In the genomic region with DNA sequence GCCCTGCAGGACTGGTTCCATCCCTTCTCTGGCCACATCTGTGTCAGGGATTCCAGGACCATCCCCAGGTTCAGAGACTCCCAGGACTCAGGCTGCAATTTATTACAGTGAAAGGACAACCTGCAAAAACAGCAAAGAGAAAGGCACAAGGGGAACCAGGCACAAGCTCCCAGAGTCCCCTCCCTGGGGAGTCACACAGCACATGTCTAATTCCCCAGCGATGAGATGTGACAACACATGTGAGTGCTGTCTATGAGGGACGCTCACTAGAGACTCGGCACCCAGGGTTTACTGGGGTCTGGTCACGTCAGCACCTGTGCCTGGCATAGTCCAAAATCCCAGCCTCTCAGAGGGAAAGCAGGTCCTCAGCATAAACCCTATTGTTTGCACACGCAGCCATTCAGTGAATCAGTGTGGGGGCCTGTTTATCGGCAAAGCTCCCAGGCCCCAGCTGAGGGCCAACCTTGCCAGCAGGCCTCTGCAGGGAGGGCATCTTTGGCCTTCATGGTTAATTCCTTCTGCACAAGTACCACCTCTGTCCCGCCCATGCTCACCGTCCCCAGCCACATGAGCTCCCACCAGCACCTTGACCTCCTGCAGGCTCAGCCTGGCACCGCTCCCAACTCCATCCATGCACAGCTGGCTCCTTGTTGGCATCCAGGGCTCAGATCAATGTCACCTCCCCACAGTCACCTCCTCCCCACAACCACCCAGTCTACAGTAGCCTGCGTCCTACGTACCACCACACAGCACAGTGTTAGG, we compare ENCODE assay signal across 8 cellular contexts.
DNase-seq lines count a peak whose midpoint lies in the region; ATAC-seq and TF ChIP-seq lines count a peak whose summit lies in the region.

No MANE protein-coding gene starts in this region.

- H3K36me3 Mint-ChIP-seq in immature natural killer cell, result peaks cover 0 to 7% (median 0%) of the 10 kb centered on the region in 3 donors

- TF ChIP-seq POLR2A in sigmoid colon (IDR thresholded peaks at IDR 0.05), result no peak

- H3K27me3 ChIP-seq in sigmoid colon, result peaks cover 0 to 5% (median 0%) of the 10 kb centered on the region in 3 donors

- TF ChIP-seq CTCF in sigmoid colon (IDR thresholded peaks at IDR 0.05), result no peak

- ATAC-seq in GM18868 (IDR thresholded peaks at IDR 0.05; ENCODE audit: unreplicated experiment), result peak; percentile 39
- peak; percentile 6 for ATAC-seq in GM21723 (IDR thresholded peaks at IDR 0.05; ENCODE audit: unreplicated experiment)
- peak; percentile 31 for ATAC-seq in HG03460 (IDR thresholded peaks at IDR 0.05; ENCODE audit: unreplicated experiment)

- H3K4me3 ChIP-seq in sigmoid colon, result no peak overlapping the region

- H3K4me1 Mint-ChIP-seq in immature natural killer cell, result peaks cover 19 to 23% of the 10 kb centered on the region in 2 donors

- H3K9me3 Mint-ChIP-seq in immature natural killer cell, result peaks cover 1 to 20% (median 9%) of the 10 kb centered on the region in 6 donors

- H3K27ac ChIP-seq in sigmoid colon, result no peak overlapping the region

- intact Hi-C loops in sigmoid colon (cut with DNase I), result no loop called here

- no peaks in the 10 kb centered on the region for H3K36me3 ChIP-seq in sigmoid colon

- no peaks in the 10 kb centered on the region for H3K4me1 ChIP-seq in sigmoid colon

- no peaks in the 10 kb centered on the region for H3K9me3 ChIP-seq in sigmoid colon

- H3K27ac Mint-ChIP-seq in immature natural killer cell, result peak overlapping the region; percentile 59 to 90 (median 82)

- H3K4me3 Mint-ChIP-seq in immature natural killer cell, result peak overlapping the region in 3 of 5 donors; percentile 20 to 48 (median 36)

- H3K27me3 Mint-ChIP-seq in immature natural killer cell (ENCODE audit: low read depth in 3 of 3), result peaks cover 0 to 12% (median 8%) of the 10 kb centered on the region in 3 donors

- no peak for TF ChIP-seq EP300 in sigmoid colon (IDR thresholded peaks at IDR 0.05)

- DNase-seq in immature natural killer cell (no peak), A172 (ENCODE audit: low spot score) (no peak), sigmoid colon (no peak), NCI-H128 (lab: John Stamatoyannopoulos, UW; ENCODE audit: unreplicated experiment) (no peak), NCI-H510A (lab: John Stamatoyannopoulos, UW) (no peak)

- 83 to 87% methylated on average over 11 of the region's 11 CpGs for WGBS in sigmoid colon, 2 donors
